ENCODE assay signal across 9 cellular contexts in the genomic region with DNA sequence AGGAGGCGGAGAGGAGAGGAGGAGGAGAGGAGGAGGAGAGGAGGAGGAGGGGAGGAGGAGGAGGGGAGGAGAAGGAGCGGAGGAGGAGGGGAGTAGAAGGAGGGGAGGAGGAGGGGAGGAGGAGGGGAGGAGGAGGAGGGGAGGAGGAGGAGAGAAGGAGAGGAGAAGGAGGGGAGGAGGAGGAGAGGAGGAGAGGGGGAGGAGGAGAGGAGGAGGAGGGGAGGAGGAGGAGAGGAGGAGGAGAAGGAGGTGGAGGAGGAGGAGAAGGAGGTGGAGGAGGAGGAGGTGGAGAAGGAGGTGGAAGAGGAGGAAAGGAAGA. TPM values are rescaled to one million over a fixed set of nuclear protein-coding genes. Genes with fewer than 3 reads are reported as not detected.
DNase-seq lines count a peak whose midpoint lies in the region; ATAC-seq, FAIRE-seq and TF ChIP-seq lines count a peak whose summit lies in the region.
"Had no signal": no experiment of that assay in that cellular context is flagged by ENCODE, and none has a peak within 500 bp of the region (broad histone marks: within the 10 kb centered on the region; RNA-seq: fewer than 3 reads in every experiment).

No MANE protein-coding gene starts in this region.

- no peak for TF ChIP-seq EP300 in HepG2 (IDR thresholded peaks at IDR 0.05; ENCODE audit: low read depth in 2 of 2, low read length in 2 of 2)
- no peak for TF ChIP-seq EP300 in HepG2 (CRISPR knock-in tag; IDR thresholded peaks at IDR 0.05; ENCODE audit: borderline replicate concordance)
- no peak for TF ChIP-seq EP300 in ovary (IDR thresholded peaks at IDR 0.05)

- H3K4me3 ChIP-seq in HepG2 (replicated peaks in 1 of 3; ENCODE audit: insufficient read depth in 1 of 3, low read depth in 2 of 3, low read length in 3 of 3) (no peak overlapping the region), right lobe of liver (no peak overlapping the region), body of pancreas (no peak overlapping the region), iPS-20b (ENCODE audit: low read length) (no peak overlapping the region), uterus (no peak overlapping the region), ovary (no peak overlapping the region)

- in situ Hi-C loops in HepG2 (cut with HindIII; ENCODE audit: extremely low pct_ligation_motif_present, low pct_unique_long_range_greater_than_20kb), result no loop called here

- H3K4me1 ChIP-seq in HepG2 (ENCODE audit: insufficient read depth, low read length) (peaks cover 9% of the 10 kb centered on the region), right lobe of liver (peaks cover 0 to 5% (median 0%) of the 10 kb centered on the region in 4 donors), body of pancreas (peaks cover 13% of the 10 kb centered on the region), iPS-20b (ENCODE audit: insufficient read depth, low read length) (0 out of 2 replicates have a peak, but pooled peaks cover 3% of the 10 kb centered on the region), uterus (no peaks in the 10 kb centered on the region), ovary (ENCODE audit: insufficient read depth) (no peaks in the 10 kb centered on the region)

- no TSS peak for BruUV-seq in HepG2 (replicated peaks; lab: Mats Ljungman, UMichigan)

- CTCF ChIA-PET in HepG2 (lab: Yijun Ruan, JAX; ENCODE audit: low intra/inter-chr PET ratio, low total read pairs), result no interaction called here

- no peaks in the 10 kb centered on the region for H3K36me3 ChIP-seq in HepG2 (replicated peaks in 1 of 2; ENCODE audit: control insufficient read depth in 1 of 2, insufficient read depth in 2 of 2, low read length in 2 of 2)
- H3K36me3 ChIP-seq in right lobe of liver, result peaks cover 0 to 8% (median 0%) of the 10 kb centered on the region in 4 donors
- H3K36me3 ChIP-seq in body of pancreas (replicated peaks in 1 of 2; ENCODE audit: insufficient read depth in 1 of 2, low read depth in 2 of 2), result no peaks in the 10 kb centered on the region
- no peaks in the 10 kb centered on the region for H3K36me3 ChIP-seq in iPS-20b (ENCODE audit: insufficient read depth, low read depth, low read length)
- no peaks in the 10 kb centered on the region for H3K36me3 ChIP-seq in uterus
- H3K36me3 ChIP-seq in ovary, result no peaks in the 10 kb centered on the region

- no peak for TF ChIP-seq POLR2A in HepG2 (IDR thresholded peaks at IDR 0.05; ENCODE audit: insufficient read depth in 1 of 2, low read depth in 2 of 2, low read length in 2 of 2)
- no peak for TF ChIP-seq POLR2A in right lobe of liver (IDR thresholded peaks at IDR 0.05)
- no peak for TF ChIP-seq POLR2A in body of pancreas (IDR thresholded peaks at IDR 0.05)
- TF ChIP-seq POLR2A in uterus (IDR thresholded peaks at IDR 0.05), result no peak
- TF ChIP-seq POLR2A in ovary (IDR thresholded peaks at IDR 0.05), result no peak

- intact Hi-C loops in HepG2 (cut with micrococcal nuclease; ENCODE audit: unreplicated experiment), result no loop called here
- intact Hi-C loops in right lobe of liver (cut with DNase I), result no loop called here
- intact Hi-C loops in body of pancreas (cut with DNase I), result no loop called here
- intact Hi-C loops in uterus (cut with DNase I; ENCODE audit: low total_unique reads), result no loop called here
- intact Hi-C loops in ovary (cut with DNase I), result no loop called here

- no peaks in the 10 kb centered on the region for H3K79me2 ChIP-seq in HepG2 (ENCODE audit: insufficient read depth, low read length)

- H3K27ac ChIP-seq in HepG2 (ENCODE audit: extremely low read length, insufficient read depth, low read length) (no peak overlapping the region), right lobe of liver (no peak overlapping the region), body of pancreas (peak overlapping the region in 3 of 4 donors; percentile 92 to 96 (median 93)), iPS-20b (ENCODE audit: low read length) (no peak overlapping the region), uterus (peak overlapping the region; percentile 92), ovary (peak overlapping the region in 1 of 2 donors; percentile 93)

- ATAC-seq in HepG2 (no peak), right lobe of liver (no peak), body of pancreas (no peak)

- H3K27me3 ChIP-seq in HepG2 (ENCODE audit: control insufficient read depth in 1 of 2, insufficient read depth in 2 of 2, low read length in 2 of 2) (no peaks in the 10 kb centered on the region), right lobe of liver (no peaks in the 10 kb centered on the region), body of pancreas (no peaks in the 10 kb centered on the region), iPS-20b (ENCODE audit: insufficient read depth, low read length) (no peaks in the 10 kb centered on the region), uterus (no peaks in the 10 kb centered on the region), ovary (no peaks in the 10 kb centered on the region)

- no peak for FAIRE-seq in HepG2 (lab: Jason Lieb, UNC)

- POLR2A ChIA-PET in HepG2 (lab: Yijun Ruan, JAX), result no interaction called here

- no peak overlapping the region for H3K4me2 ChIP-seq in HepG2 (ENCODE audit: low read depth, low read length)

- H3K9me3 ChIP-seq in HepG2 (ENCODE audit: low read length), result no peaks in the 10 kb centered on the region
- no peaks in the 10 kb centered on the region for H3K9me3 ChIP-seq in right lobe of liver
- no peaks in the 10 kb centered on the region for H3K9me3 ChIP-seq in body of pancreas
- no peaks in the 10 kb centered on the region for H3K9me3 ChIP-seq in iPS-20b (ENCODE audit: insufficient read depth, low read depth, low read length)
- no peaks in the 10 kb centered on the region for H3K9me3 ChIP-seq in uterus
- H3K9me3 ChIP-seq in ovary, result no peaks in the 10 kb centered on the region

- DNase-seq in HepG2 (ENCODE audit: low spot score), result no peak
- no peak for DNase-seq in right lobe of liver
- no peak for DNase-seq in body of pancreas
- DNase-seq in uterus, result peak in 1 of 2 donors; percentile 51
- DNase-seq in DMS79 treated with DMSO at 0.1 percent for 48 hours (lab: John Stamatoyannopoulos, UW), result no peak
- DNase-seq in activated T-cell treated with anti-CD3 and anti-CD28 coated beads for 4 hours, result no peak
- DNase-seq in ovary, result no peak
- DNase-seq: NCI-H1436 treated with DMSO at 0.1 percent for 48 hours had no signal

- H3K9ac ChIP-seq in HepG2 (ENCODE audit: insufficient read depth, low read depth, low read length), result no peak overlapping the region
- H3K9ac ChIP-seq in iPS-20b (ENCODE audit: low read depth, low read length), result peak overlapping the region; percentile 38; the same call in 1 of the 2 replicates

- 93% methylated on average over 2 of the region's 2 CpGs for WGBS in HepG2 (ENCODE audit: low lambda C conversion rate)
- 74% methylated on average over 2 of the region's 2 CpGs for WGBS in right lobe of liver (ENCODE audit: insufficient coverage, low coverage, low lambda C conversion rate, missing lambda C conversion rate)
- WGBS in body of pancreas, 2 donors, result 83% methylated on average over 2 of the region's 2 CpGs; no CpG with 5 or more reads in 1 of the 2 donors
- WGBS in ovary, 3 donors, result 44% methylated on average over 1 of the region's 2 CpGs; no CpG with 5 or more reads in 2 of the 3 donors

- TF ChIP-seq RAD21 in HepG2 (CRISPR knock-in tag; IDR thresholded peaks at IDR 0.05), result no peak

- no peaks in the 10 kb centered on the region for H4K20me1 ChIP-seq in HepG2 (ENCODE audit: insufficient read depth, low read length)

- no peak overlapping the region for H2AFZ ChIP-seq in HepG2 (ENCODE audit: low read length)

- TF ChIP-seq CTCF in HepG2 (CRISPR knock-in tag; IDR thresholded peaks at IDR 0.05), result no peak
- no peak for TF ChIP-seq CTCF in right lobe of liver (IDR thresholded peaks at IDR 0.05)
- TF ChIP-seq CTCF in body of pancreas (IDR thresholded peaks at IDR 0.05), result no peak
- no peak for TF ChIP-seq CTCF in uterus (IDR thresholded peaks at IDR 0.05)
- no peak for TF ChIP-seq CTCF in ovary (IDR thresholded peaks at IDR 0.05)

RNA-seq across cellular contexts. Expression of gene CRCP, which starts 15.5 kb away (rescaled TPM):
- total RNA-seq in HepG2 (2016; rRNA removed; fragmentation: Illumina TruSeq; extraction: Trizol) (31.0 and 41.1 TPM in 2 replicates), right lobe of liver (10 to 100 TPM; 17.2 to 38.0 (median 24.4) TPM), body of pancreas (10 to 100 TPM; 17.4 to 19.1 TPM), uterus (10 to 100 TPM in 3 of 4 donors, 1 to 10 TPM in 1; 8.5 to 39.7 (median 37.6) TPM), ovary (10 to 100 TPM; 25.0 to 46.8 (median 29.1) TPM)
- 9.9 and 16.6 TPM in 2 replicates for total RNA-seq in HepG2 (2016; cell fraction: cytosol; rRNA removed; fragmentation: Illumina TruSeq; extraction: Trizol; ENCODE audit: low read depth)
- total RNA-seq in HepG2 (2016; cell fraction: insoluble cytoplasmic fraction; rRNA removed; fragmentation: Illumina TruSeq; extraction: Trizol), result 31.6 and 44.5 TPM in 2 replicates
- total RNA-seq in HepG2 (2016; cell fraction: membrane; rRNA removed; fragmentation: Illumina TruSeq; extraction: Trizol), result 21.3 and 21.4 TPM in 2 replicates
- 13.8 and 14.1 TPM in 2 replicates for total RNA-seq in HepG2 (2016; cell fraction: nucleus; rRNA removed; fragmentation: Illumina TruSeq; extraction: Trizol)
- polyA plus RNA-seq in HepG2 (2011; rRNA removed) (22.7 and 27.7 TPM in 2 replicates), ovary (10 to 100 TPM; 23.2 to 46.1 TPM)
- polyA plus RNA-seq in HepG2 (2011; cell fraction: cytosol; rRNA removed), result 27.6 and 28.2 TPM in 2 replicates
- 10.8 and 14.7 TPM in 2 replicates for polyA plus RNA-seq in HepG2 (2011; cell fraction: nucleus; rRNA removed)
- 20.8 and 22.7 TPM in 2 replicates for polyA plus RNA-seq in HepG2 (2012)
- polyA plus RNA-seq in HepG2 (2016; cell fraction: cytosol; fragmentation: Illumina TruSeq; extraction: Trizol; ENCODE audit: low read depth), result 5.1 and 5.2 TPM in 2 replicates
- polyA plus RNA-seq in HepG2 (2016; cell fraction: insoluble cytoplasmic fraction; fragmentation: Illumina TruSeq; extraction: Trizol; ENCODE audit: low read depth), result 28.2 and 29.7 TPM in 2 replicates
- 10.6 and 11.6 TPM in 2 replicates for polyA plus RNA-seq in HepG2 (2016; cell fraction: membrane; fragmentation: Illumina TruSeq; extraction: Trizol; ENCODE audit: low read depth)
- 16.1 and 23.0 TPM in 2 replicates for polyA plus RNA-seq in HepG2 (2016; cell fraction: nucleus; fragmentation: Illumina TruSeq; extraction: Trizol; ENCODE audit: insufficient read depth, low read depth)
- 20.8 and 22.0 TPM in 2 replicates for polyA minus RNA-seq in HepG2 (2011; rRNA and poly(A)+ RNA removed; ENCODE audit: low replicate concordance)
- polyA minus RNA-seq in HepG2 (2011; cell fraction: cytosol; rRNA and poly(A)+ RNA removed), result 20.6 and 22.6 TPM in 2 replicates
- polyA minus RNA-seq in HepG2 (2011; cell fraction: nucleus; rRNA and poly(A)+ RNA removed), result 18.3 and 21.8 TPM in 2 replicates

RNA-seq across cellular contexts. Expression of gene ASL, which starts 23.6 kb away (rescaled TPM):
- total RNA-seq in HepG2 (2016; rRNA removed; fragmentation: Illumina TruSeq; extraction: Trizol) (63.8 and 71.4 TPM in 2 replicates), right lobe of liver (100 to 1,000 TPM; 161 to 356 (median 220) TPM), body of pancreas (100 to 1,000 TPM in 1 of 2 donors, 10 to 100 TPM in 1; 35.9 to 135 TPM), uterus (10 to 100 TPM in 3 of 4 donors, 1 to 10 TPM in 1; 7.2 to 63.2 (median 22.4) TPM), ovary (10 to 100 TPM; 11.9 to 28.8 (median 18.6) TPM)
- total RNA-seq in HepG2 (2016; cell fraction: cytosol; rRNA removed; fragmentation: Illumina TruSeq; extraction: Trizol; ENCODE audit: low read depth), result 10.8 and 15.3 TPM in 2 replicates
- total RNA-seq in HepG2 (2016; cell fraction: insoluble cytoplasmic fraction; rRNA removed; fragmentation: Illumina TruSeq; extraction: Trizol), result 60.6 and 73.6 TPM in 2 replicates
- 20.5 and 23.7 TPM in 2 replicates for total RNA-seq in HepG2 (2016; cell fraction: membrane; rRNA removed; fragmentation: Illumina TruSeq; extraction: Trizol)
- total RNA-seq in HepG2 (2016; cell fraction: nucleus; rRNA removed; fragmentation: Illumina TruSeq; extraction: Trizol), result 55.0 and 59.3 TPM in 2 replicates
- polyA plus RNA-seq in HepG2 (2011; rRNA removed) (96.5 and 146 TPM in 2 replicates), ovary (10 to 100 TPM in 1 of 2 donors, 1 to 10 TPM in 1; 2.8 to 26.7 TPM)
- 66.0 and 85.0 TPM in 2 replicates for polyA plus RNA-seq in HepG2 (2011; cell fraction: cytosol; rRNA removed)
- 457 and 482 TPM in 2 replicates for polyA plus RNA-seq in HepG2 (2011; cell fraction: nucleus; rRNA removed)
- polyA plus RNA-seq in HepG2 (2012), result 39.6 and 57.0 TPM in 2 replicates
- 11.1 and 12.7 TPM in 2 replicates for polyA plus RNA-seq in HepG2 (2016; cell fraction: cytosol; fragmentation: Illumina TruSeq; extraction: Trizol; ENCODE audit: low read depth)
- 58.1 and 62.4 TPM in 2 replicates for polyA plus RNA-seq in HepG2 (2016; cell fraction: insoluble cytoplasmic fraction; fragmentation: Illumina TruSeq; extraction: Trizol; ENCODE audit: low read depth)
- 16.6 and 18.5 TPM in 2 replicates for polyA plus RNA-seq in HepG2 (2016; cell fraction: membrane; fragmentation: Illumina TruSeq; extraction: Trizol; ENCODE audit: low read depth)
- polyA plus RNA-seq in HepG2 (2016; cell fraction: nucleus; fragmentation: Illumina TruSeq; extraction: Trizol; ENCODE audit: insufficient read depth, low read depth), result 139 and 142 TPM in 2 replicates
- polyA minus RNA-seq in HepG2 (2011; rRNA and poly(A)+ RNA removed; ENCODE audit: low replicate concordance), result 24.9 and 94.0 TPM in 2 replicates
- polyA minus RNA-seq in HepG2 (2011; cell fraction: cytosol; rRNA and poly(A)+ RNA removed), result 24.2 and 27.0 TPM in 2 replicates
- 42.9 and 53.5 TPM in 2 replicates for polyA minus RNA-seq in HepG2 (2011; cell fraction: nucleus; rRNA and poly(A)+ RNA removed)

Comparison
In these comparisons a context has a peak if more than half of its experiments do, and no peak if none do; other contexts are left out.
1. H3K27ac ChIP-seq: peak in body of pancreas (3 of 4) and uterus (2 of 2); none in HepG2 (single experiment), right lobe of liver (0 of 3) and iPS-20b (single experiment).